ENCODE assay signal across 8 cellular contexts in the genomic region with DNA sequence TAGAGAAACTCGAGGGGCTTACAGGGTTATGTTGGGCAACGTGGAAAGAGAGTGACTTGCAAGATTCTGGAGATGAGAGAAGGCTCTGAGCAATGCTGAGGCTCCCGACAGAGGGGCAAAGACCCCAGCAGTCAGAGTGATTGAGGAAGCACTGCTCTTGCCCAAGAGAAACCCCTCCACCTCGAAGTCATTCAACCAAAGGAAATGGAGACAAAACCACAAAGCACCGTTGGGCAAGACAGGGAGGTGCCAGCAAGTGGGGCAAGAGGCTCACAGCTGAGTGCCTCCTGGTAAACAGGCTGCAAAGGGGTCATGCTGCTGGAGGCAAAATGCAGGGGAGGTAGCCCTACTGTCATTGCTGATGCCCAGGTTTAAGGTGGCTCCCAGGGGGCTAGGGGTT. TPM values are rescaled to one million over a fixed set of nuclear protein-coding genes. Genes with fewer than 3 reads are reported as not detected.
A peak's percentile ranks its signal among the peaks of the same experiment; 100 is the strongest.
DNase-seq lines count a peak whose midpoint lies in the region; ATAC-seq and TF ChIP-seq lines count a peak whose summit lies in the region.

No MANE protein-coding gene starts in this region.

- H3K4me1 Mint-ChIP-seq in effector memory CD8-positive, alpha-beta T cell (ENCODE audit: low read depth in 2 of 2) = peaks cover 37 to 41% of the 10 kb centered on the region in 2 donors

- ATAC-seq in effector memory CD8-positive, alpha-beta T cell (replicated peaks) = peak; percentile 83
- ATAC-seq in GM21723 (IDR thresholded peaks at IDR 0.05; ENCODE audit: unreplicated experiment) = no peak
- no peak for ATAC-seq in GM18498 (IDR thresholded peaks at IDR 0.05; ENCODE audit: unreplicated experiment)
- ATAC-seq in GM18520 (IDR thresholded peaks at IDR 0.05; ENCODE audit: unreplicated experiment) = no peak

- intact Hi-C loops in thyroid gland (cut with DNase I) = no loop called here

- H3K36me3 Mint-ChIP-seq in effector memory CD8-positive, alpha-beta T cell (ENCODE audit: insufficient read depth) = peaks cover 8% of the 10 kb centered on the region

- no peak for TF ChIP-seq POLR2A in thyroid gland (IDR thresholded peaks at IDR 0.05)

- H3K36me3 ChIP-seq in thyroid gland = no peaks in the 10 kb centered on the region

- peak in 1 of 6 experiments; percentile 7 for TF ChIP-seq CTCF in thyroid gland (IDR thresholded peaks at IDR 0.05)

- no peaks in the 10 kb centered on the region for H3K9me3 Mint-ChIP-seq in effector memory CD8-positive, alpha-beta T cell

- no peaks in the 10 kb centered on the region for H3K27me3 ChIP-seq in thyroid gland

- peaks cover 31 to 39% of the 10 kb centered on the region in 2 donors for H3K4me1 ChIP-seq in thyroid gland

- WGBS in thyroid gland, 2 donors = 31 to 45% methylated on average over 5 of the region's 5 CpGs

- H3K4me3 Mint-ChIP-seq in effector memory CD8-positive, alpha-beta T cell = peak overlapping the region; percentile 60 to 71

- H3K9me3 ChIP-seq in thyroid gland = no peaks in the 10 kb centered on the region

- peak; percentile 34 for DNase-seq in activated naive CD4-positive, alpha-beta T cell treated with Interleukin-2 at 50 U/mL for 16 hours
- no peak for DNase-seq in activated naive CD4-positive, alpha-beta T cell treated with anti-CD3 and anti-CD28 coated beads, Interleukin-2, amount 50 U/mL, for 16 hours
- peak in 3 of 5 experiments; percentile 23 to 96 (median 83) for DNase-seq in T-helper 2 cell
- DNase-seq in effector memory CD8-positive, alpha-beta T cell = peak; percentile 54 to 66 (median 63)
- DNase-seq in thyroid gland = peak; percentile 80 to 84

- H3K27ac Mint-ChIP-seq in effector memory CD8-positive, alpha-beta T cell = peak overlapping the region; percentile 80 to 86

- no peaks in the 10 kb centered on the region for H3K27me3 Mint-ChIP-seq in effector memory CD8-positive, alpha-beta T cell

- peak overlapping the region; percentile 66 to 95 (median 78) for H3K27ac ChIP-seq in thyroid gland

- H3K4me3 ChIP-seq in thyroid gland (replicated peaks in 1 of 3) = no peak overlapping the region

RNA-seq across cellular contexts. Expression of a gene that starts 17.9 kb away (rescaled TPM):
- 100 to 1,000 TPM; 228 to 375 (median 275) TPM for total RNA-seq in thyroid gland
